In genomic region chr3:156674046-156674910, GRCh38 we compare ENCODE assay signal across 1 cellular context.
A peak's percentile ranks its signal among the peaks of the same experiment; 100 is the strongest.
TF ChIP-seq lines count a peak whose summit lies in the region.

Gene TIPARP, plus strand, starts transcription at chr3:156674590. Its CDS starts 3,108 bp downstream, at chr3:156677698.

TF ChIP-seq in HEK293, 187 proteins besides CTCF, POLR2A, EP300 and RAD21 (continued from another document and continues in another):
- TF ChIP-seq ZNF302 (tag by site-specific recombination; IDR thresholded peaks at IDR 0.05; ENCODE audit: low read depth) (no peak), ZBTB8A (tag by site-specific recombination; IDR thresholded peaks at IDR 0.05) (peak; percentile 81), ZNF560 (tag by site-specific recombination; IDR thresholded peaks at IDR 0.05; ENCODE audit: borderline replicate concordance) (no peak), ZNF146 (tag by site-specific recombination; IDR thresholded peaks at IDR 0.05) (no peak), ZNF514 (tag by site-specific recombination; IDR thresholded peaks at IDR 0.05) (no peak), ZFHX2 (tag by site-specific recombination; conservative IDR thresholded peaks at IDR 0.05) (peak; percentile 95), ZNF221 (tag by site-specific recombination; IDR thresholded peaks at IDR 0.05; ENCODE audit: borderline replicate concordance) (no peak), ZNF623 (tag by site-specific recombination; IDR thresholded peaks at IDR 0.05) (no peak), ZBTB48 (tag by site-specific recombination; IDR thresholded peaks at IDR 0.05) (peak; percentile 14; the same call in 1 of the 2 replicates), ZNF10 (tag by site-specific recombination; IDR thresholded peaks at IDR 0.05) (0 out of 2 replicates have a peak, but pooled peaks have one; percentile 64), OVOL3 (tag by site-specific recombination; IDR thresholded peaks at IDR 0.05) (no peak), PRDM6 (tag by site-specific recombination; IDR thresholded peaks at IDR 0.05) (no peak), SP2 (tag by site-specific recombination; IDR thresholded peaks at IDR 0.05) (peak; percentile 92), KLF1 (tag by site-specific recombination; IDR thresholded peaks at IDR 0.05) (peak; percentile 60; the same call in 1 of the 2 replicates), ZNF2 (tag by site-specific recombination; IDR thresholded peaks at IDR 0.05) (peak; percentile 79; the same call in 1 of the 2 replicates), KLF8 (tag by site-specific recombination; IDR thresholded peaks at IDR 0.05) (peak; percentile 69), ZNF280C (tag by site-specific recombination; IDR thresholded peaks at IDR 0.05) (no peak), ZNF596 (tag by site-specific recombination; IDR thresholded peaks at IDR 0.05) (peak; percentile 39; the same call in 1 of the 2 replicates), ZNF23 (tag by site-specific recombination; IDR thresholded peaks at IDR 0.05; ENCODE audit: borderline replicate concordance) (no peak), ZNF473 (tag by site-specific recombination; IDR thresholded peaks at IDR 0.05) (no peak), ZNF174 (tag by site-specific recombination; IDR thresholded peaks at IDR 0.05) (no peak), MEIS1 (CRISPR knock-in tag; IDR thresholded peaks at IDR 0.05; ENCODE audit: borderline replicate concordance) (no peak), ZNF266 (tag by site-specific recombination; IDR thresholded peaks at IDR 0.05; ENCODE audit: low read depth) (no peak), ZNF324 (tag by site-specific recombination; IDR thresholded peaks at IDR 0.05) (no peak), PRDM2 (tag by site-specific recombination; IDR thresholded peaks at IDR 0.05; ENCODE audit: borderline replicate concordance) (no peak), ZNF561 (tag by site-specific recombination; IDR thresholded peaks at IDR 0.05; ENCODE audit: borderline replicate concordance) (peak; percentile 53; the same call in 1 of the 2 replicates), ZFP41 (tag by site-specific recombination; IDR thresholded peaks at IDR 0.05; ENCODE audit: borderline replicate concordance) (no peak), ZNF558 (tag by site-specific recombination; IDR thresholded peaks at IDR 0.05) (no peak), ZNF248 (tag by site-specific recombination; IDR thresholded peaks at IDR 0.05) (no peak), OSR2 (tag by site-specific recombination; IDR thresholded peaks at IDR 0.05) (peak; percentile 39; the same call in 1 of the 2 replicates), HOXD13 (CRISPR knock-in tag; IDR thresholded peaks at IDR 0.05; ENCODE audit: borderline replicate concordance) (no peak), ZNF658 (tag by site-specific recombination; IDR thresholded peaks at IDR 0.05) (no peak), ZNF626 (tag by site-specific recombination; IDR thresholded peaks at IDR 0.05) (no peak), ZNF76 (tag by site-specific recombination; IDR thresholded peaks at IDR 0.05; ENCODE audit: borderline replicate concordance, low read depth) (peak; percentile 62; the same call in 1 of the 2 replicates), MYNN (tag by site-specific recombination; IDR thresholded peaks at IDR 0.05; ENCODE audit: borderline replicate concordance) (no peak), ZEB2 (tag by site-specific recombination; IDR thresholded peaks at IDR 0.05) (peak; percentile 88), ZNF24 (tag by site-specific recombination; IDR thresholded peaks at IDR 0.05) (0 out of 2 replicates have a peak, but pooled peaks have one; percentile 51), ZNF792 (tag by site-specific recombination; IDR thresholded peaks at IDR 0.05) (no peak), ZBTB7A (tag by site-specific recombination; IDR thresholded peaks at IDR 0.05; ENCODE audit: low read depth) (0 out of 2 replicates have a peak, but pooled peaks have one; percentile 64), ZIC2 (tag by site-specific recombination; IDR thresholded peaks at IDR 0.05) (0 out of 2 replicates have a peak, but pooled peaks have one; percentile 28), ZNF140 (tag by site-specific recombination; IDR thresholded peaks at IDR 0.05) (no peak), ZNF132 (tag by site-specific recombination; IDR thresholded peaks at IDR 0.05; ENCODE audit: borderline replicate concordance) (no peak), ZNF169 (tag by site-specific recombination; IDR thresholded peaks at IDR 0.05) (no peak), SCRT1 (tag by site-specific recombination; IDR thresholded peaks at IDR 0.05; ENCODE audit: borderline replicate concordance) (peak; percentile 56; the same call in 1 of the 2 replicates), ZNF488 (tag by site-specific recombination; IDR thresholded peaks at IDR 0.05) (no peak), ZNF341 (tag by site-specific recombination; IDR thresholded peaks at IDR 0.05; ENCODE audit: low read depth) (peak; percentile 77), ZNF600 (tag by site-specific recombination; IDR thresholded peaks at IDR 0.05) (peak; percentile 86), REPIN1 (tag by site-specific recombination; IDR thresholded peaks at IDR 0.05; ENCODE audit: low read depth) (no peak), ZNF510 (tag by site-specific recombination; IDR thresholded peaks at IDR 0.05; ENCODE audit: insufficient replicate concordance) (no peak), ZNF555 (tag by site-specific recombination; conservative IDR thresholded peaks at IDR 0.05) (no peak), ZNF639 (tag by site-specific recombination; IDR thresholded peaks at IDR 0.05) (peak; percentile 66; the same call in 1 of the 2 replicates), HOXC10 (CRISPR knock-in tag; IDR thresholded peaks at IDR 0.05) (no peak), MZF1 (tag by site-specific recombination; IDR thresholded peaks at IDR 0.05; ENCODE audit: borderline replicate concordance) (0 out of 2 replicates have a peak, but pooled peaks have one; percentile 65), ZNF19 (tag by site-specific recombination; IDR thresholded peaks at IDR 0.05; ENCODE audit: low read depth) (no peak), ZBTB44 (tag by site-specific recombination; IDR thresholded peaks at IDR 0.05) (no peak), SALL2 (tag by site-specific recombination; IDR thresholded peaks at IDR 0.05; ENCODE audit: borderline replicate concordance) (no peak), ZSCAN4 (tag by site-specific recombination; IDR thresholded peaks at IDR 0.05) (peak; percentile 60), ZNF37A (tag by site-specific recombination; IDR thresholded peaks at IDR 0.05) (no peak)
